In the genomic region with DNA sequence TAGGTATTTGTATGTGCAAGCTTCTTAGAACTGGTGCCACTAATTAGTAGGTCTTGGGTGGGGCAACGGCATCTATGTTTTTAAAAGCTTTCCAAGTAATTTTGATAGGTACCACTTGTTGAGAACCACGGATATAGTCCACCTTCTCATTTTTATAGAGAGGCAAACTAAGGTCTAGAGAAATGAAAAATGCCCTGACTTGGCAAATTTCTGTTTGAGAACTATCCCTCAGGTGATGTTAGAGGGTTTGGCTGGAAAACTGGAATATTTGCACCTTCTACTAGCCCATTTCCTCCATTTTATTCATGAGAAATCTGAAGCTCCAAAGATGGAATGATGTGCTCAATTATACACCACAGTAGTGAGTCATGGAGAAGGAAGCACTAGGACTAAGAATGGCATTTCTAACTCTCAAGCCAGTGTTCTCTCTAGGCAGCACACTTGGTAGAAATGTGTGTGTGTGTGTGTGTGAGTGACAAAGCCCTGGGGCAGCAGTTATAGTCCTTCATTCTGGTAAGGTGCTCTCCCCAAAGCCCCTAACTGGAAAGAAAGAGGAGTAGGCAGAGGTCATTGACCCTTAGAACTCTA, we compare ENCODE assay signal across 16 cellular contexts. TPM values are rescaled to one million over a fixed set of nuclear protein-coding genes. Genes with fewer than 3 reads are reported as not detected.
DNase-seq lines count a peak whose midpoint lies in the region; FAIRE-seq and TF ChIP-seq lines count a peak whose summit lies in the region.
"Had no signal": no experiment of that assay in that cellular context is flagged by ENCODE, and none has a peak within 500 bp of the region (broad histone marks: within the 10 kb centered on the region; RNA-seq: fewer than 3 reads in every experiment).

No MANE protein-coding gene starts in this region.

- no peaks in the 10 kb centered on the region for H3K36me3 ChIP-seq in astrocyte (ENCODE audit: insufficient read depth, low read length)
- no peaks in the 10 kb centered on the region for H3K36me3 ChIP-seq in keratinocyte (ENCODE audit: control insufficient read depth in 2 of 2, extremely low read depth in 1 of 2, insufficient read depth in 2 of 2, low read length in 2 of 2)
- H3K36me3 ChIP-seq in left ventricle myocardium inferior = peaks cover 9% of the 10 kb centered on the region
- H3K36me3 ChIP-seq: BE2C, neutrophil had no signal

- H4K20me1 ChIP-seq in astrocyte (ENCODE audit: insufficient read depth, low read length) (no peaks in the 10 kb centered on the region), keratinocyte (ENCODE audit: control insufficient read depth, extremely low read depth, insufficient read depth, low read length) (no peaks in the 10 kb centered on the region)

- H3K4me1 Mint-ChIP-seq in astrocyte (ENCODE audit: low read depth, unreplicated experiment) = peaks cover 38% of the 10 kb centered on the region

- TF ChIP-seq CTCF in astrocyte (IDR thresholded peaks at IDR 0.05; ENCODE audit: insufficient read depth, low read depth, low read length) = no peak
- TF ChIP-seq CTCF in keratinocyte (optimal IDR thresholded peaks at IDR 0.05 in 1 of 3, IDR thresholded peaks at IDR 0.05 in 1 of 3, conservative IDR thresholded peaks at IDR 0.05 in 1 of 3; ENCODE audit: extremely low read depth in 1 of 3, insufficient read depth in 2 of 3, low read length in 3 of 3) = no peak
- no peak for TF ChIP-seq CTCF in left ventricle myocardium inferior (IDR thresholded peaks at IDR 0.05; ENCODE audit: borderline replicate concordance)

- peaks cover 7% of the 10 kb centered on the region for H3K36me3 Mint-ChIP-seq in astrocyte (ENCODE audit: low read depth, unreplicated experiment)

- H3K4me3 ChIP-seq in astrocyte (ENCODE audit: insufficient read depth, low read depth, low read length) (no peak overlapping the region), keratinocyte (ENCODE audit: control insufficient read depth in 2 of 3, extremely low read depth in 1 of 3, insufficient read depth in 2 of 3, low read depth in 1 of 3, low read length in 3 of 3) (no peak overlapping the region), left ventricle myocardium inferior (no peak overlapping the region)

- H3K9ac ChIP-seq in astrocyte (ENCODE audit: low read length) (no peak overlapping the region), keratinocyte (ENCODE audit: control insufficient read depth, extremely low read depth, insufficient read depth, low read length) (no peak overlapping the region)

- DNase-seq in AG08396 (ENCODE audit: low spot score) = peak; percentile 50
- peak; percentile 37 for DNase-seq in GM03348 (ENCODE audit: low spot score)
- DNase-seq in astrocyte (ENCODE audit: low read depth) = peak; percentile 41
- no peak for DNase-seq in keratinocyte (ENCODE audit: low read depth, low spot score)
- DNase-seq in hypothalamus (lab: John Stamatoyannopoulos, UW) = no peak
- DNase-seq in left ventricle myocardium inferior = no peak
- DNase-seq in NOMO-1 (lab: John Stamatoyannopoulos, UW; ENCODE audit: unreplicated experiment in 2 of 2) = no peak
- DNase-seq in NCI-H2107 (lab: John Stamatoyannopoulos, UW) = no peak
- DNase-seq: activated CD4-positive, alpha-beta memory T cell treated with anti-CD3 and anti-CD28 coated beads, Interleukin-2, amount 10 ng/mL, durations not matched to agents 7 days and 5 days; BE2C; dermis blood vessel endothelial cell; NCI-H1105; stimulated activated CD4-positive, alpha-beta T cell treated with anti-CD3 and anti-CD28 coated beads, Interleukin-4, amount 100 ng/mL, for 4 hours had no signal

- H3K27me3 Mint-ChIP-seq in astrocyte (ENCODE audit: low read depth, unreplicated experiment) = peaks cover 6% of the 10 kb centered on the region

- H3K9me3 ChIP-seq in astrocyte (ENCODE audit: insufficient read depth, low read depth, low read length) (no peaks in the 10 kb centered on the region), keratinocyte (ENCODE audit: control insufficient read depth, low read depth, low read length) (no peaks in the 10 kb centered on the region), left ventricle myocardium inferior (replicated peaks) (no peaks in the 10 kb centered on the region)
- H3K9me3 ChIP-seq: BE2C, neutrophil had no signal

- FAIRE-seq in astrocyte (lab: Jason Lieb, UNC) (peak; percentile 49), keratinocyte (lab: Jason Lieb, UNC) (peak; percentile 57)
- FAIRE-seq: H54 had no signal

- H3K4me2 ChIP-seq in astrocyte (ENCODE audit: low read length) (no peak overlapping the region), keratinocyte (ENCODE audit: control insufficient read depth, extremely low read depth, insufficient read depth, low read depth, low read length) (no peak overlapping the region)

- intact Hi-C loops in left ventricle myocardium inferior (cut with micrococcal nuclease) = loop anchor here (10.0 kb wide), 1 partner anchor 62 kb away; a partner anchor contains a TSS

- H3K79me2 ChIP-seq in astrocyte (ENCODE audit: insufficient read depth, low read length) (no peaks in the 10 kb centered on the region), keratinocyte (ENCODE audit: control insufficient read depth, insufficient read depth, low read length) (no peaks in the 10 kb centered on the region)

- H3K27ac ChIP-seq in astrocyte (ENCODE audit: low read depth, low read length) (no peak overlapping the region), keratinocyte (ENCODE audit: control insufficient read depth, insufficient read depth, low read length) (no peak overlapping the region), left ventricle myocardium inferior (replicated peaks) (no peak overlapping the region)
- H3K27ac ChIP-seq: neutrophil had no signal

- no peaks in the 10 kb centered on the region for H3K9me3 Mint-ChIP-seq in astrocyte (ENCODE audit: unreplicated experiment)
- H3K9me3 Mint-ChIP-seq: activated CD4-positive, alpha-beta memory T cell treated with anti-CD3 and anti-CD28 coated beads, Interleukin-2, amount 10 ng/mL, durations not matched to agents 7 days and 5 days had no signal

- H3K4me1 ChIP-seq in astrocyte (ENCODE audit: insufficient read depth, low read length) (peaks cover 8% of the 10 kb centered on the region), keratinocyte (ENCODE audit: control insufficient read depth, extremely low read depth, insufficient read depth, low read length) (peaks cover 32% of the 10 kb centered on the region), left ventricle myocardium inferior (peaks cover 38% of the 10 kb centered on the region)
- H3K4me1 ChIP-seq: BE2C had no signal

- H3K9me1 ChIP-seq in keratinocyte (ENCODE audit: control insufficient read depth, extremely low read depth, insufficient read depth, low read length) = no peaks in the 10 kb centered on the region

- H3K27ac Mint-ChIP-seq in astrocyte (ENCODE audit: unreplicated experiment) = peak overlapping the region; percentile 64
- H3K27ac Mint-ChIP-seq: activated CD4-positive, alpha-beta memory T cell treated with anti-CD3 and anti-CD28 coated beads, Interleukin-2, amount 10 ng/mL, durations not matched to agents 7 days and 5 days had no signal

- no peak overlapping the region for H3K4me3 Mint-ChIP-seq in astrocyte (ENCODE audit: unreplicated experiment)
- H3K4me3 Mint-ChIP-seq: activated CD4-positive, alpha-beta memory T cell treated with anti-CD3 and anti-CD28 coated beads, Interleukin-2, amount 10 ng/mL, durations not matched to agents 7 days and 5 days had no signal

- dilution Hi-C loops in keratinocyte (cut with MboI; ENCODE audit: extremely low pct_ligation_motif_present, low sequenced_read_pairs) = no loop called here

- H2AFZ ChIP-seq in astrocyte (ENCODE audit: low read depth, low read length) (no peak overlapping the region), keratinocyte (ENCODE audit: control insufficient read depth, low read length) (no peak overlapping the region)

- H3K27me3 ChIP-seq in astrocyte (ENCODE audit: insufficient read depth, low read length) (no peaks in the 10 kb centered on the region), keratinocyte (ENCODE audit: control insufficient read depth, extremely low read depth, insufficient read depth, low read length) (no peaks in the 10 kb centered on the region), left ventricle myocardium inferior (ENCODE audit: low read depth) (no peaks in the 10 kb centered on the region)
- H3K27me3 ChIP-seq: BE2C had no signal

RNA-seq across cellular contexts. Expression of a gene that starts 1.8 kb away (rescaled TPM):
- total RNA-seq in astrocyte (4.0 and 5.3 TPM in 2 replicates), left ventricle myocardium inferior (5.4 TPM)
- 2.5 to 10.5 TPM (median 2.5 TPM) in 3 replicates for polyA plus RNA-seq in keratinocyte
- 15.3 TPM for polyA plus RNA-seq in keratinocyte (2011; ENCODE audit: low read depth)
- 3.7 and 4.2 TPM in 2 replicates for polyA plus RNA-seq in keratinocyte (2011; cell fraction: cytosol; rRNA removed)
- polyA plus RNA-seq in keratinocyte (2011; cell fraction: nucleus; rRNA removed) = 14.5 and 16.5 TPM in 2 replicates
- 3.4 and 38.7 TPM in 2 replicates for polyA plus RNA-seq in keratinocyte (2012; ENCODE audit: low replicate concordance)
- 5.6 to 24.9 TPM (median 19.8 TPM) in 3 replicates for polyA minus RNA-seq in keratinocyte
- polyA minus RNA-seq in keratinocyte (2011; cell fraction: cytosol; rRNA and poly(A)+ RNA removed) = 6.5 TPM
- polyA minus RNA-seq in keratinocyte (2011; cell fraction: nucleus; rRNA and poly(A)+ RNA removed) = 20.2 and 21.9 TPM in 2 replicates

RNA-seq across cellular contexts. Expression of a gene that starts 29.3 kb away (rescaled TPM):
- total RNA-seq in astrocyte (0.05 TPM in 1 of 2 replicates, not detected in the other), left ventricle myocardium inferior (0.49 TPM)
- 0.01 to 0.05 TPM (median 0.03 TPM) in 3 replicates for polyA plus RNA-seq in keratinocyte
- polyA plus RNA-seq in keratinocyte (2011; ENCODE audit: low read depth) = 1.3 TPM
- polyA plus RNA-seq in keratinocyte (2011; cell fraction: cytosol; rRNA removed) = 0.09 TPM in 2 replicates
- polyA plus RNA-seq in keratinocyte (2011; cell fraction: nucleus; rRNA removed) = 0.05 TPM in 1 of 2 replicates, not detected in the other
- 0.03 and 3.5 TPM in 2 replicates for polyA plus RNA-seq in keratinocyte (2012; ENCODE audit: low replicate concordance)
- not detected in 3 replicates for polyA minus RNA-seq in keratinocyte
- not detected for polyA minus RNA-seq in keratinocyte (2011; cell fraction: cytosol; rRNA and poly(A)+ RNA removed)
- 0.11 TPM in 1 of 2 replicates, not detected in the other for polyA minus RNA-seq in keratinocyte (2011; cell fraction: nucleus; rRNA and poly(A)+ RNA removed)
- total RNA-seq: dermis blood vessel endothelial cell had no signal
- polyA plus RNA-seq: fibroblast of lung had no signal

Comparison
In these comparisons a context has a peak if more than half of its experiments do, and no peak if none do; other contexts are left out.
1. DNase-seq: peak in AG08396 (single experiment), GM03348 (single experiment) and astrocyte (single experiment); none in keratinocyte (single experiment), hypothalamus (0 of 51), left ventricle myocardium inferior (single experiment), NOMO-1 (0 of 2) and NCI-H2107 (single experiment).